In genomic region chr4:85772470-85772869, GRCh38 we compare ENCODE assay signal across 20 cellular contexts.
DNase-seq lines count a peak whose midpoint lies in the region; ATAC-seq, FAIRE-seq and TF ChIP-seq lines count a peak whose summit lies in the region.
"Had no signal": no experiment of that assay in that cellular context is flagged by ENCODE, and none has a peak within 500 bp of the region (broad histone marks: within the 10 kb centered on the region; RNA-seq: fewer than 3 reads in every experiment).

No MANE protein-coding gene starts in this region.

- no peak for TF ChIP-seq CTCF in omental fat pad (IDR thresholded peaks at IDR 0.05)

- DNase-seq in GM12891 (ENCODE audit: insufficient read length, low spot score): no peak
- peak; percentile 76 for DNase-seq in fibroblast of peridontal ligament (ENCODE audit: extremely low read depth)
- no peak for DNase-seq in NCI-H82 treated with DMSO at 0.1 percent for 48 hours (lab: John Stamatoyannopoulos, UW; ENCODE audit: unreplicated experiment)
- no peak for DNase-seq in HuH-7 (ENCODE audit: low spot score)
- DNase-seq in omental fat pad (ENCODE audit: low spot score): no peak
- DNase-seq in GDM1 (lab: John Stamatoyannopoulos, UW): no peak
- DNase-seq: CD4-positive, CD25-positive, alpha-beta regulatory T cell; DMS153; DND-41; KBM-7; MV-4-11; NCI-H1105; NCI-H1436 treated with DMSO at 0.1 percent for 48 hours; NCI-H187 treated with DMSO at 0.1 percent for 48 hours; NCI-H2171 treated with DMSO at 0.1 percent for 48 hours; NCI-H524; NCI-H748 treated with DMSO at 0.1 percent for 48 hours had no signal

- peak; percentile 88 for ATAC-seq in SK-N-SH treated with all-trans-retinoic acid at 6 μM for 48 hours
- no peak for ATAC-seq in omental fat pad (ENCODE audit: low FRiP score)
- ATAC-seq: HCT116 had no signal

- no peak for TF ChIP-seq POLR2A in GM12891 (IDR thresholded peaks at IDR 0.05; ENCODE audit: low read depth, low read length)

- peak; percentile 23 for FAIRE-seq in GM12891 (lab: Jason Lieb, UNC)
- FAIRE-seq: RCC 7860 had no signal

TF ChIP-seq in GM12891, 5 proteins besides CTCF, POLR2A, EP300 and RAD21:
- TF ChIP-seq POU2F2 (IDR thresholded peaks at IDR 0.05; ENCODE audit: low read depth, low read length): no peak
- no peak for TF ChIP-seq PAX5 (IDR thresholded peaks at IDR 0.05; ENCODE audit: insufficient read depth, low read length, severe bottlenecking)
- no peak for TF ChIP-seq POLR2AphosphoS5 (IDR thresholded peaks at IDR 0.05; ENCODE audit: low read depth, low read length)
- no peak for TF ChIP-seq SPI1 (IDR thresholded peaks at IDR 0.05; ENCODE audit: low read depth, low read length)
- no peak for TF ChIP-seq TAF1 (IDR thresholded peaks at IDR 0.05; ENCODE audit: low read depth, low read length)

TF ChIP-seq in SK-N-SH treated with all-trans-retinoic acid at 6 μM for 48 hours, 23 proteins besides CTCF, POLR2A, EP300 and RAD21:
- no peak for TF ChIP-seq TCF4 (CRISPR knock-in tag; IDR thresholded peaks at IDR 0.05; ENCODE audit: borderline replicate concordance)
- peak; percentile 95 for TF ChIP-seq ISL1 (CRISPR knock-in tag; IDR thresholded peaks at IDR 0.05)
- no peak for TF ChIP-seq OSR1 (CRISPR knock-in tag; IDR thresholded peaks at IDR 0.05)
- TF ChIP-seq SNAI2 (CRISPR knock-in tag; IDR thresholded peaks at IDR 0.05): no peak
- TF ChIP-seq, protein P1, sequence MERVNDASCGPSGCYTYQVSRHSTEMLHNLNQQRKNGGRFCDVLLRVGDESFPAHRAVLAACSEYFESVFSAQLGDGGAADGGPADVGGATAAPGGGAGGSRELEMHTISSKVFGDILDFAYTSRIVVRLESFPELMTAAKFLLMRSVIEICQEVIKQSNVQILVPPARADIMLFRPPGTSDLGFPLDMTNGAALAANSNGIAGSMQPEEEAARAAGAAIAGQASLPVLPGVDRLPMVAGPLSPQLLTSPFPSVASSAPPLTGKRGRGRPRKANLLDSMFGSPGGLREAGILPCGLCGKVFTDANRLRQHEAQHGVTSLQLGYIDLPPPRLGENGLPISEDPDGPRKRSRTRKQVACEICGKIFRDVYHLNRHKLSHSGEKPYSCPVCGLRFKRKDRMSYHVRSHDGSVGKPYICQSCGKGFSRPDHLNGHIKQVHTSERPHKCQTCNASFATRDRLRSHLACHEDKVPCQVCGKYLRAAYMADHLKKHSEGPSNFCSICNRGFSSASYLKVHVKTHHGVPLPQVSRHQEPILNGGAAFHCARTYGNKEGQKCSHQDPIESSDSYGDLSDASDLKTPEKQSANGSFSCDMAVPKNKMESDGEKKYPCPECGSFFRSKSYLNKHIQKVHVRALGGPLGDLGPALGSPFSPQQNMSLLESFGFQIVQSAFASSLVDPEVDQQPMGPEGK (CRISPR knock-in tag; IDR thresholded peaks at IDR 0.05; ENCODE audit: borderline replicate concordance): 0 out of 2 replicates have a peak, but pooled peaks have one; percentile 67
- TF ChIP-seq ZC3H10 (CRISPR knock-in tag; IDR thresholded peaks at IDR 0.05): 0 out of 2 replicates have a peak, but pooled peaks have one; percentile 9
- TF ChIP-seq RARB (CRISPR knock-in tag; IDR thresholded peaks at IDR 0.05): no peak
- TF ChIP-seq ARNTL (CRISPR knock-in tag; IDR thresholded peaks at IDR 0.05; ENCODE audit: borderline replicate concordance, low read depth): no peak
- TF ChIP-seq, protein P2, sequence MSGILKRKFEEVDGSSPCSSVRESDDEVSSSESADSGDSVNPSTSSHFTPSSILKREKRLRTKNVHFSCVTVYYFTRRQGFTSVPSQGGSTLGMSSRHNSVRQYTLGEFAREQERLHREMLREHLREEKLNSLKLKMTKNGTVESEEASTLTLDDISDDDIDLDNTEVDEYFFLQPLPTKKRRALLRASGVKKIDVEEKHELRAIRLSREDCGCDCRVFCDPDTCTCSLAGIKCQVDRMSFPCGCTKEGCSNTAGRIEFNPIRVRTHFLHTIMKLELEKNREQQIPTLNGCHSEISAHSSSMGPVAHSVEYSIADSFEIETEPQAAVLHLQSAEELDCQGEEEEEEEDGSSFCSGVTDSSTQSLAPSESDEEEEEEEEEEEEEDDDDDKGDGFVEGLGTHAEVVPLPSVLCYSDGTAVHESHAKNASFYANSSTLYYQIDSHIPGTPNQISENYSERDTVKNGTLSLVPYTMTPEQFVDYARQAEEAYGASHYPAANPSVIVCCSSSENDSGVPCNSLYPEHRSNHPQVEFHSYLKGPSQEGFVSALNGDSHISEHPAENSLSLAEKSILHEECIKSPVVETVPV (CRISPR knock-in tag; IDR thresholded peaks at IDR 0.05): no peak
- no peak for TF ChIP-seq ZNF8 (CRISPR knock-in tag; IDR thresholded peaks at IDR 0.05)
- no peak for TF ChIP-seq GLIS3 (CRISPR knock-in tag; IDR thresholded peaks at IDR 0.05)
